ENCODE assay signal across 20 cellular contexts in genomic region chrX:68249904-68250303, GRCh38.
"Had no signal": no experiment of that assay in that cellular context is flagged by ENCODE, and none has a peak within 500 bp of the region (broad histone marks: within the 10 kb centered on the region; RNA-seq: fewer than 3 reads in every experiment).

No MANE protein-coding gene starts in this region.

- H3K27ac ChIP-seq: SJCRH30, WERI-Rb-1 had no signal

- H3K9me3 ChIP-seq: MG63, SJCRH30, SK-N-SH had no signal

- H3K27me3 ChIP-seq: MG63, SJCRH30 had no signal

- H3K4me2 ChIP-seq: SK-N-SH had no signal

- H3K4me3 ChIP-seq: MG63, SJCRH30 had no signal

- H3K9ac ChIP-seq: SK-N-SH had no signal

- H3K36me3 ChIP-seq: MG63, SJCRH30, WERI-Rb-1 had no signal

- ATAC-seq: activated CD4-positive, alpha-beta T cell treated with anti-CD3 and anti-CD28 coated beads for 36 hours; activated T-cell treated with anti-CD3 and anti-CD28 coated beads, Interleukin-2, amount 50 U/mL, for 72 hours; HepG2; PC-3 had no signal

- FAIRE-seq: HepG2, RCC 7860 had no signal

- DNase-seq: activated CD4-positive, alpha-beta memory T cell treated with anti-CD3 and anti-CD28 coated beads, Interleukin-2, amount 10 ng/mL, durations not matched to agents 7 days and 5 days; activated CD4-positive, alpha-beta T cell treated with anti-CD3 and anti-CD28 coated beads for 36 hours; activated CD4-positive, alpha-beta T cell treated with anti-CD3 and anti-CD28 coated beads, Interleukin-2, amount 50 U/mL, for 1 hour; activated gamma-delta T cell treated with Interleukin-2 at 50 U/mL for 16 hours; activated naive CD4-positive, alpha-beta T cell treated with anti-CD3 and anti-CD28 coated beads, Interleukin-2, amount 10 ng/mL, durations not matched to agents 7 days and 5 days; activated naive CD8-positive, alpha-beta T cell treated with anti-CD3 and anti-CD28 coated beads for 36 hours; activated T-cell treated with anti-CD3 and anti-CD28 coated beads, Interleukin-2, amount 50 U/mL, for 72 hours; MG63; NCI-H1105 treated with DMSO at 0.1 percent for 48 hours; NCI-H1436 treated with DMSO at 0.1 percent for 48 hours; NCI-H187; NCI-H2081; NCI-H524; PC-3; SK-N-SH; T-helper 1 cell; WERI-Rb-1 had no signal
